ENCODE assay signal across 8 cellular contexts in genomic region chr20:62088258-62089127, GRCh38. TPM values are rescaled to one million over a fixed set of nuclear protein-coding genes. Genes with fewer than 3 reads are reported as not detected.
DNase-seq lines count a peak whose midpoint lies in the region; ATAC-seq lines count a peak whose summit lies in the region.

No MANE protein-coding gene starts in this region.

- H3K27me3 Mint-ChIP-seq in central memory CD8-positive, alpha-beta T cell: peaks cover 24% of the 10 kb centered on the region

- no peaks in the 10 kb centered on the region for H3K4me1 Mint-ChIP-seq in central memory CD8-positive, alpha-beta T cell

- ATAC-seq in central memory CD8-positive, alpha-beta T cell (replicated peaks; ENCODE audit: extremely low read depth, poor library complexity, severe bottlenecking): peak; percentile 84
- ATAC-seq in HG03108 (IDR thresholded peaks at IDR 0.05; ENCODE audit: unreplicated experiment): no peak

- H3K4me3 Mint-ChIP-seq in central memory CD8-positive, alpha-beta T cell: no peak overlapping the region

- DNase-seq in ELF-1 (ENCODE audit: low read depth, low spot score): peak; percentile 39
- DNase-seq in MV-4-11 (lab: John Stamatoyannopoulos, UW): peak; percentile 30
- no peak for DNase-seq in central memory CD8-positive, alpha-beta T cell (ENCODE audit: low spot score in 2 of 2)
- peak; percentile 67 for DNase-seq in myocyte (ENCODE audit: low read depth)
- DNase-seq in C1 segment of cervical spinal cord (lab: John Stamatoyannopoulos, UW): no peak
- no peak for DNase-seq in cerebellar nuclear complex (lab: John Stamatoyannopoulos, UW)
- DNase-seq in stimulated activated CD8-positive, alpha-beta memory T cell treated with anti-CD3 and anti-CD28 coated beads, Interleukin-4, amount 100 ng/mL, for 48 hours: no peak

- no peak overlapping the region for H3K27ac Mint-ChIP-seq in central memory CD8-positive, alpha-beta T cell (ENCODE audit: low read depth)

- H3K9me3 Mint-ChIP-seq in central memory CD8-positive, alpha-beta T cell: no peaks in the 10 kb centered on the region

- H3K36me3 Mint-ChIP-seq in central memory CD8-positive, alpha-beta T cell (ENCODE audit: insufficient read depth): no peaks in the 10 kb centered on the region

RNA-seq across cellular contexts. Expression of gene TAF4, which starts 22.8 kb away (rescaled TPM):
- total RNA-seq in myocyte: 6.4 and 7.8 TPM in 2 replicates
- 5.0 TPM for polyA plus RNA-seq in myocyte (2012)

RNA-seq across cellular contexts. Expression of gene LSM14B, which starts 33.8 kb away (rescaled TPM):
- 84.8 and 93.7 TPM in 2 replicates for total RNA-seq in myocyte
- polyA plus RNA-seq in myocyte (2012): 41.6 TPM

RNA-seq across cellular contexts. Expression of gene PSMA7, which starts 54.7 kb away (rescaled TPM):
- total RNA-seq in myocyte: 334 and 371 TPM in 2 replicates
- polyA plus RNA-seq in myocyte (2012): 317 TPM

RNA-seq across cellular contexts. Expression of gene SS18L1, which starts 55.1 kb away (rescaled TPM):
- total RNA-seq in myocyte: 19.3 and 22.6 TPM in 2 replicates
- 10.5 TPM for polyA plus RNA-seq in myocyte (2012)

Comparison
In these comparisons a context has a peak if more than half of its experiments do, and no peak if none do; other contexts are left out.
1. DNase-seq: peak in ELF-1 (single experiment), MV-4-11 (single experiment) and myocyte (single experiment); none in central memory CD8-positive, alpha-beta T cell (0 of 2), C1 segment of cervical spinal cord (0 of 14), cerebellar nuclear complex (0 of 2) and stimulated activated CD8-positive, alpha-beta memory T cell treated with anti-CD3 and anti-CD28 coated beads, Interleukin-4, amount 100 ng/mL, for 48 hours (single experiment).